Comparison of ENCODE assay signal across 1 cellular context in genomic region chr15:60397772-60398445, GRCh38.
A peak's percentile ranks its signal among the peaks of the same experiment; 100 is the strongest.
TF ChIP-seq lines count a peak whose summit lies in the region.

ANXA2 (minus strand) TSS chr15:60397986; CDS start chr15:60386075, 11,911 bp downstream.

TF ChIP-seq in K562, 482 proteins besides CTCF, POLR2A, EP300 and RAD21 (continued from another document and continues in another):
- peak; percentile 96 for TF ChIP-seq VEZF1 (CRISPR knock-in tag; IDR thresholded peaks at IDR 0.05)
- no peak for TF ChIP-seq SRSF3 (IDR thresholded peaks at IDR 0.05; ENCODE audit: insufficient read depth, low read length)
- TF ChIP-seq ZNF3 (CRISPR knock-in tag; IDR thresholded peaks at IDR 0.05) = no peak
- TF ChIP-seq SMAD4 (CRISPR knock-in tag; conservative IDR thresholded peaks at IDR 0.05) = no peak; the same call in 1 of the 2 replicates
- no peak for TF ChIP-seq FOXA3 (CRISPR knock-in tag; conservative IDR thresholded peaks at IDR 0.05 in 1 of 2, IDR thresholded peaks at IDR 0.05 in 1 of 2)
- no peak for TF ChIP-seq TARDBP (IDR thresholded peaks at IDR 0.05)
- TF ChIP-seq TCF7L2 (IDR thresholded peaks at IDR 0.05; ENCODE audit: low read depth, low read length) = no peak; the same call in 1 of the 2 replicates
- TF ChIP-seq SMARCE1 (IDR thresholded peaks at IDR 0.05) = no peak
- TF ChIP-seq, protein P1, sequence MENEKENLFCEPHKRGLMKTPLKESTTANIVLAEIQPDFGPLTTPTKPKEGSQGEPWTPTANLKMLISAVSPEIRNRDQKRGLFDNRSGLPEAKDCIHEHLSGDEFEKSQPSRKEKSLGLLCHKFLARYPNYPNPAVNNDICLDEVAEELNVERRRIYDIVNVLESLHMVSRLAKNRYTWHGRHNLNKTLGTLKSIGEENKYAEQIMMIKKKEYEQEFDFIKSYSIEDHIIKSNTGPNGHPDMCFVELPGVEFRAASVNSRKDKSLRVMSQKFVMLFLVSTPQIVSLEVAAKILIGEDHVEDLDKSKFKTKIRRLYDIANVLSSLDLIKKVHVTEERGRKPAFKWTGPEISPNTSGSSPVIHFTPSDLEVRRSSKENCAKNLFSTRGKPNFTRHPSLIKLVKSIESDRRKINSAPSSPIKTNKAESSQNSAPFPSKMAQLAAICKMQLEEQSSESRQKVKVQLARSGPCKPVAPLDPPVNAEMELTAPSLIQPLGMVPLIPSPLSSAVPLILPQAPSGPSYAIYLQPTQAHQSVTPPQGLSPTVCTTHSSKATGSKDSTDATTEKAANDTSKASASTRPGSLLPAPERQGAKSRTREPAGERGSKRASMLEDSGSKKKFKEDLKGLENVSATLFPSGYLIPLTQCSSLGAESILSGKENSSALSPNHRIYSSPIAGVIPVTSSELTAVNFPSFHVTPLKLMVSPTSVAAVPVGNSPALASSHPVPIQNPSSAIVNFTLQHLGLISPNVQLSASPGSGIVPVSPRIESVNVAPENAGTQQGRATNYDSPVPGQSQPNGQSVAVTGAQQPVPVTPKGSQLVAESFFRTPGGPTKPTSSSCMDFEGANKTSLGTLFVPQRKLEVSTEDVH (IDR thresholded peaks at IDR 0.05; ENCODE audit: low read depth, partially characterized antibody) = no peak
- peak in 2 of 3 experiments; percentile 32 to 42 for TF ChIP-seq YY1 (IDR thresholded peaks at IDR 0.05; ENCODE audit: borderline replicate concordance in 1 of 3, control insufficient read depth in 1 of 3, extremely low read depth in 1 of 3, insufficient read depth in 3 of 3, insufficient read length in 1 of 3, insufficient replicate concordance in 2 of 3, low read depth in 1 of 3, low read length in 2 of 3)
- TF ChIP-seq PHTF2 (CRISPR knock-in tag; IDR thresholded peaks at IDR 0.05) = no peak
- TF ChIP-seq NEUROD1 (IDR thresholded peaks at IDR 0.05; ENCODE audit: borderline replicate concordance, low read depth, low read length, partially characterized antibody) = peak; percentile 30
- TF ChIP-seq ZNF12 (CRISPR knock-in tag; IDR thresholded peaks at IDR 0.05) = no peak
- no peak for TF ChIP-seq ZFP36 (IDR thresholded peaks at IDR 0.05; ENCODE audit: low read depth, low read length, partially characterized antibody)
- TF ChIP-seq SMARCC2 (IDR thresholded peaks at IDR 0.05; ENCODE audit: low read depth) = no peak
- TF ChIP-seq MLX (CRISPR knock-in tag; conservative IDR thresholded peaks at IDR 0.05) = no peak
- no peak for TF ChIP-seq CBFA2T3 (IDR thresholded peaks at IDR 0.05)
- TF ChIP-seq ZNF277 (CRISPR knock-in tag; IDR thresholded peaks at IDR 0.05; ENCODE audit: borderline replicate concordance) = no peak
- TF ChIP-seq MTA2 (IDR thresholded peaks at IDR 0.05; ENCODE audit: low read depth) = no peak
- TF ChIP-seq PPARD (CRISPR knock-in tag; IDR thresholded peaks at IDR 0.05) = no peak
- no peak for TF ChIP-seq KLF10 (CRISPR knock-in tag; IDR thresholded peaks at IDR 0.05)
- no peak for TF ChIP-seq PRMT5 (CRISPR knock-in tag; IDR thresholded peaks at IDR 0.05)
- TF ChIP-seq BHLHE40 (IDR thresholded peaks at IDR 0.05; ENCODE audit: low read length) = no peak
- TF ChIP-seq SMARCA5 (IDR thresholded peaks at IDR 0.05) = no peak
- TF ChIP-seq, protein P2, sequence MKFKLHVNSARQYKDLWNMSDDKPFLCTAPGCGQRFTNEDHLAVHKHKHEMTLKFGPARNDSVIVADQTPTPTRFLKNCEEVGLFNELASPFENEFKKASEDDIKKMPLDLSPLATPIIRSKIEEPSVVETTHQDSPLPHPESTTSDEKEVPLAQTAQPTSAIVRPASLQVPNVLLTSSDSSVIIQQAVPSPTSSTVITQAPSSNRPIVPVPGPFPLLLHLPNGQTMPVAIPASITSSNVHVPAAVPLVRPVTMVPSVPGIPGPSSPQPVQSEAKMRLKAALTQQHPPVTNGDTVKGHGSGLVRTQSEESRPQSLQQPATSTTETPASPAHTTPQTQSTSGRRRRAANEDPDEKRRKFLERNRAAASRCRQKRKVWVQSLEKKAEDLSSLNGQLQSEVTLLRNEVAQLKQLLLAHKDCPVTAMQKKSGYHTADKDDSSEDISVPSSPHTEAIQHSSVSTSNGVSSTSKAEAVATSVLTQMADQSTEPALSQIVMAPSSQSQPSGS (CRISPR knock-in tag; IDR thresholded peaks at IDR 0.05) = no peak
- no peak for TF ChIP-seq ADNP (tag; IDR thresholded peaks at IDR 0.05)
- no peak for TF ChIP-seq ZNF699 (CRISPR knock-in tag; IDR thresholded peaks at IDR 0.05; ENCODE audit: insufficient replicate concordance)
- TF ChIP-seq ZNF589 (CRISPR knock-in tag; IDR thresholded peaks at IDR 0.05; ENCODE audit: low read depth) = no peak
- TF ChIP-seq RBM25 (IDR thresholded peaks at IDR 0.05; ENCODE audit: low read depth, low read length, severe bottlenecking) = no peak
- no peak for TF ChIP-seq POLR3A (IDR thresholded peaks at IDR 0.05; ENCODE audit: borderline replicate concordance, extremely low read depth, insufficient read depth, insufficient read length)
- TF ChIP-seq ZNF197 (CRISPR knock-in tag; IDR thresholded peaks at IDR 0.05; ENCODE audit: low read depth) = no peak
- no peak for TF ChIP-seq NFRKB (IDR thresholded peaks at IDR 0.05; ENCODE audit: low read depth)
- TF ChIP-seq MCM5 (IDR thresholded peaks at IDR 0.05; ENCODE audit: low read depth) = no peak
- no peak for TF ChIP-seq HES1 (IDR thresholded peaks at IDR 0.05; ENCODE audit: low read depth)
- no peak for TF ChIP-seq CCAR2 (IDR thresholded peaks at IDR 0.05; ENCODE audit: low read depth, low read length)
- TF ChIP-seq, protein P3, sequence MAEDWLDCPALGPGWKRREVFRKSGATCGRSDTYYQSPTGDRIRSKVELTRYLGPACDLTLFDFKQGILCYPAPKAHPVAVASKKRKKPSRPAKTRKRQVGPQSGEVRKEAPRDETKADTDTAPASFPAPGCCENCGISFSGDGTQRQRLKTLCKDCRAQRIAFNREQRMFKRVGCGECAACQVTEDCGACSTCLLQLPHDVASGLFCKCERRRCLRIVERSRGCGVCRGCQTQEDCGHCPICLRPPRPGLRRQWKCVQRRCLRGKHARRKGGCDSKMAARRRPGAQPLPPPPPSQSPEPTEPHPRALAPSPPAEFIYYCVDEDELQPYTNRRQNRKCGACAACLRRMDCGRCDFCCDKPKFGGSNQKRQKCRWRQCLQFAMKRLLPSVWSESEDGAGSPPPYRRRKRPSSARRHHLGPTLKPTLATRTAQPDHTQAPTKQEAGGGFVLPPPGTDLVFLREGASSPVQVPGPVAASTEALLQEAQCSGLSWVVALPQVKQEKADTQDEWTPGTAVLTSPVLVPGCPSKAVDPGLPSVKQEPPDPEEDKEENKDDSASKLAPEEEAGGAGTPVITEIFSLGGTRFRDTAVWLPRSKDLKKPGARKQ (CRISPR knock-in tag; IDR thresholded peaks at IDR 0.05) = no peak
- peak; percentile 43; the same call in 1 of the 2 replicates for TF ChIP-seq CREB3L1 (IDR thresholded peaks at IDR 0.05; ENCODE audit: borderline replicate concordance, low read depth)
- TF ChIP-seq, protein P4, sequence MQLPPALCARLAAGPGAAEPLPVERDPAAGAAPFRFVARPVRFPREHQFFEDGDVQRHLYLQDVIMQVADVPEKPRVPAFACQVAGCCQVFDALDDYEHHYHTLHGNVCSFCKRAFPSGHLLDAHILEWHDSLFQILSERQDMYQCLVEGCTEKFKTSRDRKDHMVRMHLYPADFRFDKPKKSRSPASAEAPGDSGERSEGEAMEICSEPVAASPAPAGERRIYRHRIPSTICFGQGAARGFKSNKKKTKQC (CRISPR knock-in tag; IDR thresholded peaks at IDR 0.05) = no peak
- TF ChIP-seq SLC30A9 (CRISPR knock-in tag; IDR thresholded peaks at IDR 0.05) = no peak
- TF ChIP-seq BRF2 (IDR thresholded peaks at IDR 0.05; ENCODE audit: borderline replicate concordance, insufficient read depth, insufficient read length) = no peak
- no peak for TF ChIP-seq ZNF57 (CRISPR knock-in tag; IDR thresholded peaks at IDR 0.05)
- TF ChIP-seq, protein P5, sequence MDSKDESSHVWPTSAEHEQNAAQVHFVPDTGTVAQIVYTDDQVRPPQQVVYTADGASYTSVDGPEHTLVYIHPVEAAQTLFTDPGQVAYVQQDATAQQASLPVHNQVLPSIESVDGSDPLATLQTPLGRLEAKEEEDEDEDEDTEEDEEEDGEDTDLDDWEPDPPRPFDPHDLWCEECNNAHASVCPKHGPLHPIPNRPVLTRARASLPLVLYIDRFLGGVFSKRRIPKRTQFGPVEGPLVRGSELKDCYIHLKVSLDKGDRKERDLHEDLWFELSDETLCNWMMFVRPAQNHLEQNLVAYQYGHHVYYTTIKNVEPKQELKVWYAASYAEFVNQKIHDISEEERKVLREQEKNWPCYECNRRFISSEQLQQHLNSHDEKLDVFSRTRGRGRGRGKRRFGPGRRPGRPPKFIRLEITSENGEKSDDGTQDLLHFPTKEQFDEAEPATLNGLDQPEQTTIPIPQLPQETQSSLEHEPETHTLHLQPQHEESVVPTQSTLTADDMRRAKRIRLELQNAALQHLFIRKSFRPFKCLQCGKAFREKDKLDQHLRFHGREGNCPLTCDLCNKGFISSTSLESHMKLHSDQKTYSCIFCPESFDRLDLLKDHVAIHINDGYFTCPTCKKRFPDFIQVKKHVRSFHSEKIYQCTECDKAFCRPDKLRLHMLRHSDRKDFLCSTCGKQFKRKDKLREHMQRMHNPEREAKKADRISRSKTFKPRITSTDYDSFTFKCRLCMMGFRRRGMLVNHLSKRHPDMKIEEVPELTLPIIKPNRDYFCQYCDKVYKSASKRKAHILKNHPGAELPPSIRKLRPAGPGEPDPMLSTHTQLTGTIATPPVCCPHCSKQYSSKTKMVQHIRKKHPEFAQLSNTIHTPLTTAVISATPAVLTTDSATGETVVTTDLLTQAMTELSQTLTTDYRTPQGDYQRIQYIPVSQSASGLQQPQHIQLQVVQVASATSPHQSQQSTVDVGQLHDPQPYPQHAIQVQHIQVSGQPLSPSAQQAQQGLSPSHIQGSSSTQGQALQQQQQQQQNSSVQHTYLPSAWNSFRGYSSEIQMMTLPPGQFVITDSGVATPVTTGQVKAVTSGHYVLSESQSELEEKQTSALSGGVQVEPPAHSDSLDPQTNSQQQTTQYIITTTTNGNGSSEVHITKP (IDR thresholded peaks at IDR 0.05; ENCODE audit: partially characterized antibody) = no peak
- TF ChIP-seq ZNF436 (CRISPR knock-in tag; IDR thresholded peaks at IDR 0.05) = no peak
- no peak for TF ChIP-seq TBL1XR1 (IDR thresholded peaks at IDR 0.05; ENCODE audit: low read length in 2 of 2)
- TF ChIP-seq MTA1 (IDR thresholded peaks at IDR 0.05; ENCODE audit: borderline replicate concordance) = no peak
- TF ChIP-seq THRA (IDR thresholded peaks at IDR 0.05) = no peak
- TF ChIP-seq ZNF780A (CRISPR knock-in tag; IDR thresholded peaks at IDR 0.05) = no peak
- TF ChIP-seq MECOM (CRISPR knock-in tag; IDR thresholded peaks at IDR 0.05) = no peak
- no peak for TF ChIP-seq ZFPM2 (CRISPR knock-in tag; IDR thresholded peaks at IDR 0.05)
